8 cellular contexts compared by ENCODE assay signal in genomic region chr5:150449491-150450339, GRCh38. TPM values are rescaled to one million over a fixed set of nuclear protein-coding genes. Genes with fewer than 3 reads are reported as not detected.
DNase-seq lines count a peak whose midpoint lies in the region; ATAC-seq and TF ChIP-seq lines count a peak whose summit lies in the region.

RPS14 (minus strand) TSS chr5:150449739; CDS start chr5:150447733, 2,006 bp downstream.

- H3K4me1 ChIP-seq in testis: peaks cover 14% of the 10 kb centered on the region

- peaks cover 49% of the 10 kb centered on the region for H3K36me3 Mint-ChIP-seq in activated naive CD4-positive, alpha-beta T cell treated with anti-CD3 and anti-CD28 coated beads for 36 hours (ENCODE audit: low read depth)

- no peaks in the 10 kb centered on the region for H3K27me3 Mint-ChIP-seq in activated naive CD4-positive, alpha-beta T cell treated with anti-CD3 and anti-CD28 coated beads for 36 hours (ENCODE audit: low read depth)

- no peaks in the 10 kb centered on the region for H3K9me3 ChIP-seq in testis

- DNase-seq in HFF-Myc (ENCODE audit: extremely low read depth, low read depth) (peak; percentile 76), MV-4-11 (lab: John Stamatoyannopoulos, UW) (peak; percentile 91), SK-MEL-5 (ENCODE audit: low read depth, low spot score) (peak; percentile 90), globus pallidus (ENCODE audit: low spot score) (peak; percentile 90), omental fat pad (ENCODE audit: low spot score) (peak; percentile 80), testis (peak; percentile 96)
- peak; percentile 97 for DNase-seq in activated naive CD4-positive, alpha-beta T cell treated with anti-CD3 and anti-CD28 coated beads for 36 hours

- H3K36me3 ChIP-seq in testis (ENCODE audit: low read depth, missing control alignments): peaks cover 4% of the 10 kb centered on the region

- H3K27ac Mint-ChIP-seq in activated naive CD4-positive, alpha-beta T cell treated with anti-CD3 and anti-CD28 coated beads for 36 hours: peak within 1 kb of the TSS; percentile 99

- intact Hi-C loops in activated naive CD4-positive, alpha-beta T cell treated with anti-CD3 and anti-CD28 coated beads for 36 hours (cut with micrococcal nuclease): loop anchor here (1.0 to 10.0 kb wide), 7 partner anchors 9 to 1325 kb away; partner anchors contain the start of genes CD74, G3BP1, RBM22 and TCOF1
- intact Hi-C loops in testis (cut with DNase I; ENCODE audit: low total_unique reads): no loop called here

- WGBS in testis, 2 donors: 3 to 4% methylated on average over 35 to 49 of the region's 58 CpGs

- H3K4me1 Mint-ChIP-seq in activated naive CD4-positive, alpha-beta T cell treated with anti-CD3 and anti-CD28 coated beads for 36 hours (ENCODE audit: low read depth): peaks cover 33% of the 10 kb centered on the region

- H3K4me3 ChIP-seq in GM08714 (ENCODE audit: low read length): peak within 1 kb of the TSS; percentile 94
- peak within 1 kb of the TSS; percentile 100 for H3K4me3 ChIP-seq in HFF-Myc (replicated peaks; ENCODE audit: low read depth, low read length)
- H3K4me3 ChIP-seq in testis: peak within 1 kb of the TSS; percentile 87 to 92

- ATAC-seq in omental fat pad (ENCODE audit: low FRiP score): peak; percentile 96

- CTCF ChIA-PET in activated naive CD4-positive, alpha-beta T cell treated with anti-CD3 and anti-CD28 coated beads for 36 hours (lab: Charles Lee): interaction anchor here (0.6 to 2.6 kb wide), 10 partner anchors 10 to 616 kb away, joined by 3 to 28 read pairs (median 3); partner anchors contain the start of gene RBM22

- in situ Hi-C loops in SK-MEL-5 (cut with HindIII; ENCODE audit: low pct_unique_long_range_greater_than_20kb, low sequenced_read_pairs): no loop called here

- TF ChIP-seq CTCF in HFF-Myc (IDR thresholded peaks at IDR 0.05; ENCODE audit: low read depth, low read length, missing control alignments) (peak; percentile 72), omental fat pad (IDR thresholded peaks at IDR 0.05) (peak in 2 of 3 donors; percentile 47 to 87), testis (IDR thresholded peaks at IDR 0.05) (peak; percentile 92 to 98 (median 96))

- H3K4me3 Mint-ChIP-seq in activated naive CD4-positive, alpha-beta T cell treated with anti-CD3 and anti-CD28 coated beads for 36 hours: peak within 1 kb of the TSS; percentile 93

- TF ChIP-seq POLR2A in testis (IDR thresholded peaks at IDR 0.05): peak; percentile 30

- no peaks in the 10 kb centered on the region for H3K9me3 Mint-ChIP-seq in activated naive CD4-positive, alpha-beta T cell treated with anti-CD3 and anti-CD28 coated beads for 36 hours

- H3K27me3 ChIP-seq in testis: no peaks in the 10 kb centered on the region

- H3K27ac ChIP-seq in testis: peak within 1 kb of the TSS; percentile 88 to 97

RNA-seq across cellular contexts. Expression of gene RPS14, which starts in this region (rescaled TPM):
- 2,665 and 2,807 TPM in 2 replicates for total RNA-seq in SK-MEL-5 (2014; rRNA removed; shearing (Covaris generic))
- 2,027 and 2,592 TPM in 2 replicates for polyA plus RNA-seq in SK-MEL-5 (2015; cell fraction: cytosol; rRNA removed)
- polyA plus RNA-seq in SK-MEL-5 (2015; cell fraction: nucleus; rRNA removed): 301 and 412 TPM in 2 replicates
- 1,000 to 10,000 TPM; 4,594 to 4,738 TPM for total RNA-seq in activated naive CD4-positive, alpha-beta T cell treated with anti-CD3 and anti-CD28 coated beads for 36 hours
- total RNA-seq in omental fat pad: 1,000 to 10,000 TPM; 2,241 to 3,327 (median 3,027) TPM
- 1,000 to 10,000 TPM in 1 of 2 donors, 100 to 1,000 TPM in 1; 781 to 1,273 TPM for total RNA-seq in testis
- polyA plus RNA-seq in testis (ENCODE audit: insufficient read depth, low read depth, low replicate concordance): 1,234 TPM

Comparison
In these comparisons a context has a peak if more than half of its experiments do, and no peak if none do; other contexts are left out.
1. Peak in every context shown above with its lines: DNase-seq, ATAC-seq, H3K4me3 ChIP-seq and H3K27ac ChIP-seq.